23 cellular contexts compared by ENCODE assay signal in the genomic region with DNA sequence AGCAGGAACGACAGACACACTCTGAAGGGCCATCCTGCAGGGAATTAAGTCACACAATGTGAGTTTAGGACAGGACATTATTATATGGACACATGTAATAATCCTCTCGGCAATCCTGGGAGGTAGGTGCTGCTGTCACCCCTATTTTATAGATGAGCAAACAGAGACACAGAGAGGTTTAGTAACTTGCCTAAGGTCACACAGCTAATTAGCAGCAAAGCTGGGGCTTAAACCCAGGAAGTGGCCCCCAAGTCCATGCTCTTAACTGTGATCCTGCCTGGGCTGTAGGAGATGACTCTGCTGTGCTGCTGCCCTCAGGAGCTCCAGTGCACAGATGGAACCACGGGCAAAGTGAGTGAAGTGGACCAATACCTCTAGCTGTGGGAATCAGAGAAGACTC.
A peak's percentile ranks its signal among the peaks of the same experiment; 100 is the strongest.
DNase-seq lines count a peak whose midpoint lies in the region; ATAC-seq, FAIRE-seq and TF ChIP-seq lines count a peak whose summit lies in the region.
"Had no signal": no experiment of that assay in that cellular context is flagged by ENCODE, and none has a peak within 500 bp of the region (broad histone marks: within the 10 kb centered on the region; RNA-seq: fewer than 3 reads in every experiment).

No MANE protein-coding gene starts in this region.

- H3K23ac ChIP-seq in H1 (ENCODE audit: insufficient read length), result no peak overlapping the region

- no peak overlapping the region for H4K5ac ChIP-seq in H1 (ENCODE audit: insufficient read length, low read depth, low read length)

- H2AFZ ChIP-seq in HepG2 (ENCODE audit: low read length), result no peak overlapping the region
- H2AFZ ChIP-seq in H1 (ENCODE audit: low read length), result no peak overlapping the region

- POLR2A ChIA-PET in HepG2 (lab: Yijun Ruan, JAX) (no interaction called here), H1 (lab: Charles Lee; ENCODE audit: partially characterized antibody) (interaction anchor here (0.6 kb wide), 1 partner anchor 49 kb away, joined by 3 read pairs; no protein-coding TSS in a partner anchor)

- H3K9ac ChIP-seq in HepG2 (ENCODE audit: insufficient read depth, low read depth, low read length) (no peak overlapping the region), H1 (replicated peaks in 1 of 4; ENCODE audit: extremely low read depth in 1 of 4, low read depth in 3 of 4, low read length in 3 of 4) (no peak overlapping the region)
- H3K9ac ChIP-seq: BLaER1 had no signal

- no peak for FAIRE-seq in HepG2 (lab: Jason Lieb, UNC)
- no peak for FAIRE-seq in H1 (lab: Jason Lieb, UNC)
- FAIRE-seq: A204.1, D721Med, GM12878, GM18507 had no signal

- CTCF ChIA-PET in HepG2 (lab: Yijun Ruan, JAX; ENCODE audit: low intra/inter-chr PET ratio, low total read pairs) (no interaction called here), H1 (lab: Charles Lee; ENCODE audit: partially characterized antibody) (interaction anchor here (1.1 to 1.4 kb wide), 4 partner anchors 13 to 191 kb away, joined by 3 to 4 read pairs (median 3); no protein-coding TSS in a partner anchor)

- H3K79me2 ChIP-seq in HepG2 (ENCODE audit: insufficient read depth, low read length) (no peaks in the 10 kb centered on the region), H1 (ENCODE audit: control insufficient read depth in 1 of 2, insufficient read depth in 2 of 2, low read length in 2 of 2) (no peaks in the 10 kb centered on the region)

- TF ChIP-seq RAD21 in HepG2 (CRISPR knock-in tag; IDR thresholded peaks at IDR 0.05) (no peak), H1 (IDR thresholded peaks at IDR 0.05 in 1 of 2, conservative IDR thresholded peaks at IDR 0.05 in 1 of 2; ENCODE audit: low read depth in 2 of 2, low read length in 2 of 2) (no peak)

- H3K27ac ChIP-seq in HepG2 (ENCODE audit: extremely low read length, insufficient read depth, low read length) (no peak overlapping the region), right lobe of liver (no peak overlapping the region), H1 (ENCODE audit: low read depth, low read length) (no peak overlapping the region)
- H3K27ac ChIP-seq: 22Rv1, BLaER1, C4-2B had no signal

- 0 out of 2 replicates have a peak, but pooled peaks cover 2% of the 10 kb centered on the region for H3K23me2 ChIP-seq in H1 (ENCODE audit: low read depth, low read length)

- 0% methylated on average over 3 of the region's 3 CpGs for WGBS in HepG2 (ENCODE audit: low lambda C conversion rate)
- WGBS in right lobe of liver (ENCODE audit: insufficient coverage, low coverage, low lambda C conversion rate, missing lambda C conversion rate), result 77% methylated on average over 2 of the region's 3 CpGs
- WGBS in H1 (ENCODE audit: extremely low coverage in 1 of 2, insufficient coverage in 1 of 2, insufficient read length in 1 of 2, insufficient replicate concordance in 2 of 2, low coverage in 1 of 2, low lambda C conversion rate in 2 of 2, missing lambda C conversion rate in 1 of 2), 2 experiments, result 93% methylated on average over 3 of the region's 3 CpGs; no CpG with 5 or more reads in 1 of the 2 experiments

- H2BK12ac ChIP-seq in H1 (ENCODE audit: low read depth, low read length), result no peak overlapping the region

- H4K8ac ChIP-seq in H1 (ENCODE audit: extremely low read depth, insufficient read depth, low read length), result no peak overlapping the region

- in situ Hi-C loops in HepG2 (cut with HindIII; ENCODE audit: extremely low pct_ligation_motif_present, low pct_unique_long_range_greater_than_20kb), result no loop called here

- no peak overlapping the region for H2BK15ac ChIP-seq in H1 (ENCODE audit: low read length)

- H3K18ac ChIP-seq in H1 (ENCODE audit: extremely low read depth, low read length), result no peak overlapping the region

- H3K4me2 ChIP-seq in HepG2 (ENCODE audit: low read depth, low read length) (no peak overlapping the region), H1 (ENCODE audit: insufficient read depth in 1 of 2, low read depth in 2 of 2, low read length in 2 of 2) (no peak overlapping the region)

- intact Hi-C loops in HepG2 (cut with micrococcal nuclease; ENCODE audit: unreplicated experiment) (no loop called here), right lobe of liver (cut with DNase I) (no loop called here), sciatic nerve (cut with DNase I) (no loop called here)

- TF ChIP-seq POLR2A in HepG2 (IDR thresholded peaks at IDR 0.05; ENCODE audit: insufficient read depth in 1 of 2, low read depth in 2 of 2, low read length in 2 of 2) (no peak), right lobe of liver (IDR thresholded peaks at IDR 0.05) (no peak), H1 (IDR thresholded peaks at IDR 0.05; ENCODE audit: control extremely low read depth in 1 of 2, low read depth in 2 of 2, low read length in 2 of 2) (no peak)

- DNase-seq in HepG2 (ENCODE audit: low spot score) (no peak), right lobe of liver (no peak), H1 (ENCODE audit: low read depth in 1 of 2, low spot score in 2 of 2) (no peak), sciatic nerve (ENCODE audit: low spot score) (peak; percentile 1), medulla oblongata (ENCODE audit: extremely low spot score) (no peak), HPDE6-E6E7 (ENCODE audit: extremely low spot score) (no peak), globus pallidus (ENCODE audit: low spot score) (no peak)
- DNase-seq: CD4-positive, CD25-positive, alpha-beta regulatory T cell; CD8-positive, alpha-beta T cell; DMS 273 treated with DMSO at 0.1 percent for 48 hours; DMS79; EL; GDM1; GOT3; H7; HCEC 1CT had no signal

- TF ChIP-seq CTCF in HepG2 (CRISPR knock-in tag; IDR thresholded peaks at IDR 0.05) (no peak), right lobe of liver (IDR thresholded peaks at IDR 0.05) (no peak), H1 (IDR thresholded peaks at IDR 0.05; ENCODE audit: control extremely low read depth in 1 of 3, insufficient read depth in 1 of 3, low read depth in 1 of 3, low read length in 3 of 3) (no peak)

- no peak overlapping the region for H3K14ac ChIP-seq in H1 (ENCODE audit: insufficient read length)

- H3K4me1 ChIP-seq in HepG2 (ENCODE audit: insufficient read depth, low read length) (no peaks in the 10 kb centered on the region), right lobe of liver (no peaks in the 10 kb centered on the region), H1 (replicated peaks in 1 of 4; ENCODE audit: control insufficient read depth in 3 of 4, insufficient read depth in 4 of 4, low read length in 3 of 4) (peaks cover 0 to 12% (median 1%) of the 10 kb centered on the region in 4 experiments; a peak in 4 of 7 replicates)

- H3K36me3 ChIP-seq in HepG2 (replicated peaks in 1 of 2; ENCODE audit: control insufficient read depth in 1 of 2, insufficient read depth in 2 of 2, low read length in 2 of 2), result no peaks in the 10 kb centered on the region
- H3K36me3 ChIP-seq in right lobe of liver, result no peaks in the 10 kb centered on the region
- no peaks in the 10 kb centered on the region for H3K36me3 ChIP-seq in H1 (ENCODE audit: control insufficient read depth in 2 of 4, insufficient read depth in 4 of 4, low read length in 3 of 4)
- H3K36me3 ChIP-seq: BLaER1 had no signal

- no peaks in the 10 kb centered on the region for H3K79me1 ChIP-seq in H1 (ENCODE audit: low read depth, low read length)

- H3K27me3 ChIP-seq in HepG2 (ENCODE audit: control insufficient read depth in 1 of 2, insufficient read depth in 2 of 2, low read length in 2 of 2) (peaks cover 0 to 11% of the 10 kb centered on the region in 2 experiments; a peak in 2 of 5 replicates), right lobe of liver (no peaks in the 10 kb centered on the region), H1 (replicated peaks in 1 of 4; ENCODE audit: control insufficient read depth in 3 of 4, extremely low read depth in 1 of 4, insufficient read depth in 3 of 4, low read length in 3 of 4) (no peaks in the 10 kb centered on the region)
- H3K27me3 ChIP-seq: BLaER1 had no signal

- no TSS peak for BruUV-seq in HepG2 (replicated peaks; lab: Mats Ljungman, UMichigan)

- 0 out of 2 replicates have a peak overlapping the region, but pooled peaks have one; percentile 18 for H2BK5ac ChIP-seq in H1 (ENCODE audit: low read depth, low read length)

- H3K4ac ChIP-seq in H1 (replicated peaks; ENCODE audit: insufficient read length, low read depth, low read length), result no peak overlapping the region

- H2BK120ac ChIP-seq in H1 (replicated peaks; ENCODE audit: low read depth, low read length), result no peak overlapping the region

- ATAC-seq in HepG2, result no peak
- ATAC-seq in right lobe of liver, result no peak
- ATAC-seq in sciatic nerve, result no peak
- ATAC-seq: CD8-positive, alpha-beta T cell; GM12878 had no signal

- H2AK5ac ChIP-seq in H1 (ENCODE audit: low read depth, low read length), result no peak overlapping the region

- H2BK20ac ChIP-seq in H1 (ENCODE audit: low read length), result 0 out of 2 replicates have a peak overlapping the region, but pooled peaks have one; percentile 10

- no peak overlapping the region for H4K91ac ChIP-seq in H1 (replicated peaks; ENCODE audit: insufficient read length, low read length)

- no peak overlapping the region for H3K56ac ChIP-seq in H1 (replicated peaks; ENCODE audit: insufficient read length, low read depth, low read length)

- H4K20me1 ChIP-seq in HepG2 (ENCODE audit: insufficient read depth, low read length) (no peaks in the 10 kb centered on the region), H1 (replicated peaks in 1 of 2; ENCODE audit: control insufficient read depth in 1 of 2, insufficient read depth in 2 of 2, low read length in 2 of 2) (no peaks in the 10 kb centered on the region)
- H4K20me1 ChIP-seq: BLaER1 had no signal

- no peaks in the 10 kb centered on the region for H3K9me3 ChIP-seq in HepG2 (ENCODE audit: low read length)
- H3K9me3 ChIP-seq in right lobe of liver, result no peaks in the 10 kb centered on the region
- no peaks in the 10 kb centered on the region for H3K9me3 ChIP-seq in H1 (ENCODE audit: insufficient read depth in 2 of 2, low read depth in 1 of 2, low read length in 1 of 2)
- H3K9me3 ChIP-seq: BLaER1 had no signal

- TF ChIP-seq EP300 in HepG2 (IDR thresholded peaks at IDR 0.05; ENCODE audit: low read depth in 2 of 2, low read length in 2 of 2) (no peak), HepG2 (CRISPR knock-in tag; IDR thresholded peaks at IDR 0.05; ENCODE audit: borderline replicate concordance) (no peak), H1 (IDR thresholded peaks at IDR 0.05; ENCODE audit: borderline replicate concordance in 1 of 2, low read depth in 2 of 2, low read length in 2 of 2) (no peak)

- H3K4me3 ChIP-seq in HepG2 (replicated peaks in 1 of 3; ENCODE audit: insufficient read depth in 1 of 3, low read depth in 2 of 3, low read length in 3 of 3), result no peak overlapping the region
- H3K4me3 ChIP-seq in right lobe of liver, result no peak overlapping the region
- no peak overlapping the region for H3K4me3 ChIP-seq in H1 (ENCODE audit: extremely low read depth in 1 of 4, insufficient read depth in 2 of 4, low read depth in 3 of 4, low read length in 4 of 4)
- H3K4me3 ChIP-seq: BLaER1, GM12878 had no signal

TF ChIP-seq in H1, 55 proteins besides CTCF, POLR2A, EP300 and RAD21 (continues in another document):
- TF ChIP-seq KDM4A (IDR thresholded peaks at IDR 0.05; ENCODE audit: low read depth, low read length, severe bottlenecking), result no peak
